40 cellular contexts compared by ENCODE assay signal in genomic region chr16:6099102-6099501, GRCh38.
"Had no signal": no experiment of that assay in that cellular context is flagged by ENCODE, and none has a peak within 500 bp of the region (broad histone marks: within the 10 kb centered on the region; RNA-seq: fewer than 3 reads in every experiment).

No MANE protein-coding gene starts in this region.

- ATAC-seq: activated naive CD4-positive, alpha-beta T cell treated with anti-CD3 and anti-CD28 coated beads, Interleukin-2, amount 50 U/mL, for 72 hours; activated naive CD8-positive, alpha-beta T cell treated with anti-CD3 and anti-CD28 coated beads, Interleukin-2, amount 50 U/mL, for 24 hours; activated T-cell treated with anti-CD3 and anti-CD28 coated beads, Interleukin-2, amount 50 U/mL, for 4 hours; activated T-cell treated with anti-CD3 and anti-CD28 coated beads, Interleukin-2, amount 50 U/mL, for 72 hours; activated T-helper 17 cell treated with anti-CD3 and anti-CD28 coated beads, Interleukin-2, amount 50 U/mL, for 72 hours; body of pancreas had no signal

- H3K36me3 Mint-ChIP-seq: activated naive CD4-positive, alpha-beta T cell treated with anti-CD3 and anti-CD28 coated beads, Interleukin-2, amount 10 ng/mL, durations not matched to agents 7 days and 5 days; activated naive CD4-positive, alpha-beta T cell treated with anti-CD3 and anti-CD28 coated beads, Interleukin-2, amount 50 U/mL, for 24 hours; activated naive CD4-positive, alpha-beta T cell treated with anti-CD3 and anti-CD28 coated beads, Interleukin-2, amount 50 U/mL, for 72 hours; activated naive CD8-positive, alpha-beta T cell; activated naive CD8-positive, alpha-beta T cell treated with anti-CD3 and anti-CD28 coated beads for 36 hours; activated naive CD8-positive, alpha-beta T cell treated with anti-CD3 and anti-CD28 coated beads, Interleukin-2, amount 10 ng/mL, durations not matched to agents 7 days and 5 days; brain had no signal

- H3K27me3 Mint-ChIP-seq: activated naive CD4-positive, alpha-beta T cell treated with anti-CD3 and anti-CD28 coated beads, Interleukin-2, amount 10 ng/mL, durations not matched to agents 7 days and 5 days; activated naive CD4-positive, alpha-beta T cell treated with anti-CD3 and anti-CD28 coated beads, Interleukin-2, amount 50 U/mL, for 24 hours; activated naive CD8-positive, alpha-beta T cell treated with anti-CD3 and anti-CD28 coated beads, Interleukin-2, amount 10 ng/mL, durations not matched to agents 7 days and 5 days; activated naive CD8-positive, alpha-beta T cell treated with anti-CD3 and anti-CD28 coated beads, Interleukin-2, amount 50 U/mL, for 24 hours; activated T-cell treated with anti-CD3 and anti-CD28 coated beads, Interleukin-2, amount 50 U/mL, for 24 hours; activated T-helper 17 cell treated with anti-CD3 and anti-CD28 coated beads, Interleukin-2, amount 50 U/mL, for 72 hours; central memory CD8-positive, alpha-beta T cell had no signal

- H3K9me3 Mint-ChIP-seq: activated T-cell treated with anti-CD3 and anti-CD28 coated beads, Interleukin-2, amount 50 U/mL, for 4 hours; brain had no signal

- H3K4me3 ChIP-seq: adrenal gland, ascending aorta, body of pancreas, breast epithelium, cardiac muscle cell had no signal

- H3K27me3 ChIP-seq: adrenal gland, ascending aorta, body of pancreas, brain microvascular endothelial cell, breast epithelium, cardiac muscle cell had no signal

- H3K9me3 ChIP-seq: adrenal gland, ascending aorta, body of pancreas, breast epithelium had no signal

- H3K27ac Mint-ChIP-seq: activated naive CD4-positive, alpha-beta T cell treated with anti-CD3 and anti-CD28 coated beads for 36 hours; activated naive CD4-positive, alpha-beta T cell treated with anti-CD3 and anti-CD28 coated beads, Interleukin-2, amount 10 ng/mL, durations not matched to agents 7 days and 5 days; activated naive CD4-positive, alpha-beta T cell treated with anti-CD3 and anti-CD28 coated beads, Interleukin-2, amount 50 U/mL, for 24 hours; activated naive CD4-positive, alpha-beta T cell treated with anti-CD3 and anti-CD28 coated beads, Interleukin-2, amount 50 U/mL, for 72 hours; activated naive CD8-positive, alpha-beta T cell; activated naive CD8-positive, alpha-beta T cell treated with anti-CD3 and anti-CD28 coated beads for 36 hours; activated naive CD8-positive, alpha-beta T cell treated with anti-CD3 and anti-CD28 coated beads, Interleukin-2, amount 10 ng/mL, durations not matched to agents 7 days and 5 days; activated naive CD8-positive, alpha-beta T cell treated with anti-CD3 and anti-CD28 coated beads, Interleukin-2, amount 50 U/mL, for 24 hours; activated T-cell treated with anti-CD3 and anti-CD28 coated beads, Interleukin-2, amount 50 U/mL, for 24 hours; activated T-cell treated with anti-CD3 and anti-CD28 coated beads, Interleukin-2, amount 50 U/mL, for 72 hours; activated T-helper 1 cell treated with anti-CD3 and anti-CD28 coated beads, Interleukin-12 subunit alpha, Interleukin-12 subunit beta, Interleukin-2, Interleukin-4 antibody, amounts not matched to agents 30 ng/mL and 10 ng/mL and 1 ng/mL, durations not matched to agents 14 hours and 24 hours and 36 hours; activated T-helper 17 cell treated with anti-CD3 and anti-CD28 coated beads, Interleukin-2, amount 50 U/mL, for 72 hours; activated T-helper 2 cell treated with anti-CD3 and anti-CD28 coated beads, Interferon-gamma antibody, Interleukin-2, Interleukin-4, amounts not matched to agents 10 μg/mL and 5 μg/mL and 100 μg/mL, durations not matched to agents 14 hours and 24 hours and 36 hours; brain had no signal

- H3K36me3 ChIP-seq: adrenal gland, ascending aorta, brain microvascular endothelial cell, breast epithelium, cardiac muscle cell had no signal

- FAIRE-seq: astrocyte, bronchial epithelial cell had no signal

- H3K27ac ChIP-seq: adrenal gland, ascending aorta, body of pancreas, brain microvascular endothelial cell, breast epithelium, cardiac muscle cell had no signal

- DNase-seq: activated effector memory CD4-positive, alpha-beta T cell treated with anti-CD3 and anti-CD28 coated beads, Interleukin-2, amount 50 U/mL, for 16 hours; activated effector memory CD4-positive, alpha-beta T cell treated with Interleukin-2 at 50 U/mL for 16 hours; activated gamma-delta T cell; activated gamma-delta T cell treated with Interleukin-2 at 50 U/mL for 16 hours; activated naive CD4-positive, alpha-beta T cell; activated naive CD4-positive, alpha-beta T cell treated with anti-CD3 and anti-CD28 coated beads for 36 hours; activated naive CD4-positive, alpha-beta T cell treated with anti-CD3 and anti-CD28 coated beads, Interleukin-2, amount 10 ng/mL, durations not matched to agents 7 days and 5 days; activated naive CD4-positive, alpha-beta T cell treated with anti-CD3 and anti-CD28 coated beads, Interleukin-2, amount 50 U/mL, for 16 hours; activated naive CD4-positive, alpha-beta T cell treated with Interleukin-2 at 50 U/mL for 16 hours; activated naive CD8-positive, alpha-beta T cell treated with anti-CD3 and anti-CD28 coated beads for 36 hours; activated naive CD8-positive, alpha-beta T cell treated with anti-CD3 and anti-CD28 coated beads, Interleukin-2, amount 10 ng/mL, durations not matched to agents 7 days and 5 days; activated naive CD8-positive, alpha-beta T cell treated with anti-CD3 and anti-CD28 coated beads, Interleukin-2, amount 50 U/mL, for 24 hours; activated T-cell treated with anti-CD3 and anti-CD28 coated beads, Interleukin-2, amount 50 U/mL, for 1 hour; activated T-cell treated with anti-CD3 and anti-CD28 coated beads, Interleukin-2, amount 50 U/mL, for 24 hours; activated T-cell treated with anti-CD3 and anti-CD28 coated beads, Interleukin-2, amount 50 U/mL, for 4 hours; activated T-cell treated with anti-CD3 and anti-CD28 coated beads, Interleukin-2, amount 50 U/mL, for 48 hours; activated T-cell treated with anti-CD3 and anti-CD28 coated beads, Interleukin-2, amount 50 U/mL, for 72 hours; adrenal gland; amniotic stem cell; amygdala; anterior cingulate cortex; aorta; body of pancreas; brain microvascular endothelial cell; caudate nucleus; central memory CD4-positive, alpha-beta T cell; cerebellar nuclear complex had no signal

- H3K4me3 Mint-ChIP-seq: activated naive CD4-positive, alpha-beta T cell treated with anti-CD3 and anti-CD28 coated beads for 36 hours; activated naive CD4-positive, alpha-beta T cell treated with anti-CD3 and anti-CD28 coated beads, Interleukin-2, amount 10 ng/mL, durations not matched to agents 7 days and 5 days; activated naive CD4-positive, alpha-beta T cell treated with anti-CD3 and anti-CD28 coated beads, Interleukin-2, amount 50 U/mL, for 24 hours; activated naive CD8-positive, alpha-beta T cell; activated naive CD8-positive, alpha-beta T cell treated with anti-CD3 and anti-CD28 coated beads for 36 hours; activated naive CD8-positive, alpha-beta T cell treated with anti-CD3 and anti-CD28 coated beads, Interleukin-2, amount 10 ng/mL, durations not matched to agents 7 days and 5 days; activated naive CD8-positive, alpha-beta T cell treated with anti-CD3 and anti-CD28 coated beads, Interleukin-2, amount 50 U/mL, for 24 hours; activated T-cell treated with anti-CD3 and anti-CD28 coated beads, Interleukin-2, amount 50 U/mL, for 24 hours; activated T-cell treated with anti-CD3 and anti-CD28 coated beads, Interleukin-2, amount 50 U/mL, for 4 hours; activated T-cell treated with anti-CD3 and anti-CD28 coated beads, Interleukin-2, amount 50 U/mL, for 72 hours; activated T-helper 1 cell treated with anti-CD3 and anti-CD28 coated beads, Interleukin-12 subunit alpha, Interleukin-12 subunit beta, Interleukin-2, Interleukin-4 antibody, amounts not matched to agents 30 ng/mL and 10 ng/mL and 1 ng/mL, durations not matched to agents 14 hours and 24 hours and 36 hours; activated T-helper 17 cell treated with anti-CD3 and anti-CD28 coated beads, Interleukin-2, amount 50 U/mL, for 72 hours; brain; central memory CD8-positive, alpha-beta T cell had no signal

- H3K4me1 Mint-ChIP-seq: activated naive CD4-positive, alpha-beta T cell treated with anti-CD3 and anti-CD28 coated beads, Interleukin-2, amount 10 ng/mL, durations not matched to agents 7 days and 5 days; activated naive CD4-positive, alpha-beta T cell treated with anti-CD3 and anti-CD28 coated beads, Interleukin-2, amount 50 U/mL, for 24 hours; activated naive CD8-positive, alpha-beta T cell treated with anti-CD3 and anti-CD28 coated beads for 36 hours; activated naive CD8-positive, alpha-beta T cell treated with anti-CD3 and anti-CD28 coated beads, Interleukin-2, amount 10 ng/mL, durations not matched to agents 7 days and 5 days; activated naive CD8-positive, alpha-beta T cell treated with anti-CD3 and anti-CD28 coated beads, Interleukin-2, amount 50 U/mL, for 24 hours; activated T-helper 17 cell treated with anti-CD3 and anti-CD28 coated beads, Interleukin-2, amount 50 U/mL, for 72 hours; central memory CD8-positive, alpha-beta T cell had no signal

- H3K4me1 ChIP-seq: adrenal gland, ascending aorta, body of pancreas, breast epithelium had no signal
